In the genomic region with DNA sequence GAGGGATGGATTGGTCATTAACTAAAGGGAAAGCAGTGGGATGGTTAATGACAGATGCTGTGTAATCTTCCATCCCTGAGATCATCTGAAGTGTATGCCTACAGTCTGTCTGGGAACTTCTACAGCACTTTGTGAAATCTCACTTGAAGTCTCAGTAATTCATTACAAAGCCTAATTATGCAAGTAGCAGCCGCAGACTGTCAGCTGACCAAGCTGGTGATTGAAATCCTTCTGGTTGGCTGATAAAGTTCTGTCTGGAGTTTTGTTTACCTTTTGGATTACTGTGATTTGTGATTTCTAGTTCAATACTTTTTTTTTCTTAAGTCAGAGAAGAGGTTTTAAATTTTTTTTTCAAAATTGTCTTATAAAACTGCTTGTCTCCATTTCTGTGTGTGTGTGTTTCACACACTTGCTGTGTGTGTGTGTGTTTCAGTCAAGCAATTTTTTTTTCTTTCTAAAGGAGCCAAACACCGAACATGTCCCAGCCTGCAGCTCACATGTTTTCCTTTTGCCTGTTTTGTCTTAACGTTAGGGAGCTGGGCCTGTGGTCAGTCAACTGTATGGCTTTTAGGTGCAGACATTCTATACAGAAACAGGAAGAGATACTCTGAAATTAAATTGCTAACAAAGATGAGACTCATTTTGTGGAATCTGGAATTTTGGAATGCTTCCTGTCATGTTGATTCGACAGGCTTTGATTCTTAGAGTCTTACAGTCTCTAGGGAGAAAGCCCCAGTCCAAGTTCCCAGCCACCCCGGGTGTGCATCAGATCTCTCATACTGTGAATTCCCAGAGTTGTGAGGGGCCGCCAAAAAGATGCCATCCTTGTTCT, we compare ENCODE assay signal across 1 cellular context.
TF ChIP-seq lines count a peak whose summit lies in the region.

No MANE protein-coding gene starts in this region.

TF ChIP-seq in HEK293, 187 proteins besides CTCF, POLR2A, EP300 and RAD21 (continued from another document):
- TF ChIP-seq ZBTB48 (tag by site-specific recombination; IDR thresholded peaks at IDR 0.05) = peak; percentile 57; the same call in 1 of the 2 replicates
- TF ChIP-seq ZNF549 (tag by site-specific recombination; IDR thresholded peaks at IDR 0.05) = no peak
- no peak for TF ChIP-seq ZNF398 (tag by site-specific recombination; IDR thresholded peaks at IDR 0.05)
- TF ChIP-seq ZNF366 (tag by site-specific recombination; conservative IDR thresholded peaks at IDR 0.05) = peak; percentile 35
- no peak for TF ChIP-seq ZBTB6 (tag by site-specific recombination; IDR thresholded peaks at IDR 0.05)
- no peak for TF ChIP-seq YY1 (tag by site-specific recombination; IDR thresholded peaks at IDR 0.05)
- no peak for TF ChIP-seq GLI2 (tag by site-specific recombination; IDR thresholded peaks at IDR 0.05; ENCODE audit: borderline replicate concordance, low read depth)
- peak; percentile 37; the same call in 1 of the 2 replicates for TF ChIP-seq WT1 (tag by site-specific recombination; IDR thresholded peaks at IDR 0.05)
- no peak for TF ChIP-seq ZNF558 (tag by site-specific recombination; IDR thresholded peaks at IDR 0.05)
- TF ChIP-seq, protein P1, sequence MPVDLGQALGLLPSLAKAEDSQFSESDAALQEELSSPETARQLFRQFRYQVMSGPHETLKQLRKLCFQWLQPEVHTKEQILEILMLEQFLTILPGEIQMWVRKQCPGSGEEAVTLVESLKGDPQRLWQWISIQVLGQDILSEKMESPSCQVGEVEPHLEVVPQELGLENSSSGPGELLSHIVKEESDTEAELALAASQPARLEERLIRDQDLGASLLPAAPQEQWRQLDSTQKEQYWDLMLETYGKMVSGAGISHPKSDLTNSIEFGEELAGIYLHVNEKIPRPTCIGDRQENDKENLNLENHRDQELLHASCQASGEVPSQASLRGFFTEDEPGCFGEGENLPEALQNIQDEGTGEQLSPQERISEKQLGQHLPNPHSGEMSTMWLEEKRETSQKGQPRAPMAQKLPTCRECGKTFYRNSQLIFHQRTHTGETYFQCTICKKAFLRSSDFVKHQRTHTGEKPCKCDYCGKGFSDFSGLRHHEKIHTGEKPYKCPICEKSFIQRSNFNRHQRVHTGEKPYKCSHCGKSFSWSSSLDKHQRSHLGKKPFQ (tag by site-specific recombination; IDR thresholded peaks at IDR 0.05) = no peak
- TF ChIP-seq ZNF2 (tag by site-specific recombination; IDR thresholded peaks at IDR 0.05) = 0 out of 2 replicates have a peak, but pooled peaks have one; percentile 17
- no peak for TF ChIP-seq ZBTB7A (tag by site-specific recombination; IDR thresholded peaks at IDR 0.05; ENCODE audit: low read depth)
- peak; percentile 73 for TF ChIP-seq ZNF335 (tag by site-specific recombination; conservative IDR thresholded peaks at IDR 0.05)
- no peak for TF ChIP-seq KLF16 (tag by site-specific recombination; IDR thresholded peaks at IDR 0.05)
- TF ChIP-seq, protein P2, sequence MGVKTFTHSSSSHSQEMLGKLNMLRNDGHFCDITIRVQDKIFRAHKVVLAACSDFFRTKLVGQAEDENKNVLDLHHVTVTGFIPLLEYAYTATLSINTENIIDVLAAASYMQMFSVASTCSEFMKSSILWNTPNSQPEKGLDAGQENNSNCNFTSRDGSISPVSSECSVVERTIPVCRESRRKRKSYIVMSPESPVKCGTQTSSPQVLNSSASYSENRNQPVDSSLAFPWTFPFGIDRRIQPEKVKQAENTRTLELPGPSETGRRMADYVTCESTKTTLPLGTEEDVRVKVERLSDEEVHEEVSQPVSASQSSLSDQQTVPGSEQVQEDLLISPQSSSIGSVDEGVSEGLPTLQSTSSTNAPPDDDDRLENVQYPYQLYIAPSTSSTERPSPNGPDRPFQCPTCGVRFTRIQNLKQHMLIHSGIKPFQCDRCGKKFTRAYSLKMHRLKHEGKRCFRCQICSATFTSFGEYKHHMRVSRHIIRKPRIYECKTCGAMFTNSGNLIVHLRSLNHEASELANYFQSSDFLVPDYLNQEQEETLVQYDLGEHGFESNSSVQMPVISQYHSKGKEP (tag by site-specific recombination; IDR thresholded peaks at IDR 0.05) = 0 out of 2 replicates have a peak, but pooled peaks have one; percentile 5
- TF ChIP-seq ZBTB17 (tag by site-specific recombination; IDR thresholded peaks at IDR 0.05) = peak; percentile 77
- TF ChIP-seq RBAK (tag by site-specific recombination; IDR thresholded peaks at IDR 0.05) = no peak
- TF ChIP-seq, protein P3, sequence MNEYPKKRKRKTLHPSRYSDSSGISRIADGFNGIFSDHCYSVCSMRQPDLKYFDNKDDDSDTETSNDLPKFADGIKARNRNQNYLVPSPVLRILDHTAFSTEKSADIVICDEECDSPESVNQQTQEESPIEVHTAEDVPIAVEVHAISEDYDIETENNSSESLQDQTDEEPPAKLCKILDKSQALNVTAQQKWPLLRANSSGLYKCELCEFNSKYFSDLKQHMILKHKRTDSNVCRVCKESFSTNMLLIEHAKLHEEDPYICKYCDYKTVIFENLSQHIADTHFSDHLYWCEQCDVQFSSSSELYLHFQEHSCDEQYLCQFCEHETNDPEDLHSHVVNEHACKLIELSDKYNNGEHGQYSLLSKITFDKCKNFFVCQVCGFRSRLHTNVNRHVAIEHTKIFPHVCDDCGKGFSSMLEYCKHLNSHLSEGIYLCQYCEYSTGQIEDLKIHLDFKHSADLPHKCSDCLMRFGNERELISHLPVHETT (tag by site-specific recombination; IDR thresholded peaks at IDR 0.05) = no peak
- TF ChIP-seq ZNF600 (tag by site-specific recombination; IDR thresholded peaks at IDR 0.05) = no peak
- TF ChIP-seq ZNF24 (tag by site-specific recombination; IDR thresholded peaks at IDR 0.05) = peak; percentile 56; the same call in 1 of the 2 replicates
- no peak for TF ChIP-seq ZNF629 (tag by site-specific recombination; IDR thresholded peaks at IDR 0.05)
- TF ChIP-seq, protein P4, sequence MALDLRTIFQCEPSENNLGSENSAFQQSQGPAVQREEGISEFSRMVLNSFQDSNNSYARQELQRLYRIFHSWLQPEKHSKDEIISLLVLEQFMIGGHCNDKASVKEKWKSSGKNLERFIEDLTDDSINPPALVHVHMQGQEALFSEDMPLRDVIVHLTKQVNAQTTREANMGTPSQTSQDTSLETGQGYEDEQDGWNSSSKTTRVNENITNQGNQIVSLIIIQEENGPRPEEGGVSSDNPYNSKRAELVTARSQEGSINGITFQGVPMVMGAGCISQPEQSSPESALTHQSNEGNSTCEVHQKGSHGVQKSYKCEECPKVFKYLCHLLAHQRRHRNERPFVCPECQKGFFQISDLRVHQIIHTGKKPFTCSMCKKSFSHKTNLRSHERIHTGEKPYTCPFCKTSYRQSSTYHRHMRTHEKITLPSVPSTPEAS (tag by site-specific recombination; IDR thresholded peaks at IDR 0.05) = 0 out of 2 replicates have a peak, but pooled peaks have one; percentile 41
- TF ChIP-seq ZNF211 (tag by site-specific recombination; IDR thresholded peaks at IDR 0.05; ENCODE audit: low read depth) = no peak
- TF ChIP-seq SETDB1 (IDR thresholded peaks at IDR 0.05; ENCODE audit: insufficient read length, low read length) = peak; percentile 35
- no peak for TF ChIP-seq ZNF174 (tag by site-specific recombination; IDR thresholded peaks at IDR 0.05)
- peak; percentile 67; the same call in 1 of the 2 replicates for TF ChIP-seq ZEB2 (tag by site-specific recombination; IDR thresholded peaks at IDR 0.05)
- TF ChIP-seq PRDM6 (tag by site-specific recombination; IDR thresholded peaks at IDR 0.05) = peak; percentile 28; the same call in 1 of the 2 replicates
- no peak for TF ChIP-seq ZNF560 (tag by site-specific recombination; IDR thresholded peaks at IDR 0.05; ENCODE audit: borderline replicate concordance)
- peak; percentile 86 for TF ChIP-seq OSR2 (tag by site-specific recombination; IDR thresholded peaks at IDR 0.05)
- no peak for TF ChIP-seq SP2 (tag by site-specific recombination; IDR thresholded peaks at IDR 0.05)
- TF ChIP-seq ZNF362 (tag by site-specific recombination; IDR thresholded peaks at IDR 0.05) = peak; percentile 97
- TF ChIP-seq ZNF664 (tag by site-specific recombination; IDR thresholded peaks at IDR 0.05) = no peak
- peak; percentile 67; the same call in 1 of the 2 replicates for TF ChIP-seq GFI1B (tag by site-specific recombination; IDR thresholded peaks at IDR 0.05)
- TF ChIP-seq ZNF239 (tag by site-specific recombination; IDR thresholded peaks at IDR 0.05) = no peak
- no peak for TF ChIP-seq ZSCAN23 (tag by site-specific recombination; IDR thresholded peaks at IDR 0.05)
- no peak for TF ChIP-seq ZNF624 (tag by site-specific recombination; IDR thresholded peaks at IDR 0.05)
- TF ChIP-seq TRIM28 (IDR thresholded peaks at IDR 0.05; ENCODE audit: borderline replicate concordance, low read length) = peak; percentile 75
- TF ChIP-seq, protein P5, sequence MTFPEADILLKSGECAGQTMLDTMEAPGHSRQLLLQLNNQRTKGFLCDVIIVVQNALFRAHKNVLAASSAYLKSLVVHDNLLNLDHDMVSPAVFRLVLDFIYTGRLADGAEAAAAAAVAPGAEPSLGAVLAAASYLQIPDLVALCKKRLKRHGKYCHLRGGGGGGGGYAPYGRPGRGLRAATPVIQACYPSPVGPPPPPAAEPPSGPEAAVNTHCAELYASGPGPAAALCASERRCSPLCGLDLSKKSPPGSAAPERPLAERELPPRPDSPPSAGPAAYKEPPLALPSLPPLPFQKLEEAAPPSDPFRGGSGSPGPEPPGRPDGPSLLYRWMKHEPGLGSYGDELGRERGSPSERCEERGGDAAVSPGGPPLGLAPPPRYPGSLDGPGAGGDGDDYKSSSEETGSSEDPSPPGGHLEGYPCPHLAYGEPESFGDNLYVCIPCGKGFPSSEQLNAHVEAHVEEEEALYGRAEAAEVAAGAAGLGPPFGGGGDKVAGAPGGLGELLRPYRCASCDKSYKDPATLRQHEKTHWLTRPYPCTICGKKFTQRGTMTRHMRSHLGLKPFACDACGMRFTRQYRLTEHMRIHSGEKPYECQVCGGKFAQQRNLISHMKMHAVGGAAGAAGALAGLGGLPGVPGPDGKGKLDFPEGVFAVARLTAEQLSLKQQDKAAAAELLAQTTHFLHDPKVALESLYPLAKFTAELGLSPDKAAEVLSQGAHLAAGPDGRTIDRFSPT (tag by site-specific recombination; IDR thresholded peaks at IDR 0.05) = no peak
